In the genomic region with DNA sequence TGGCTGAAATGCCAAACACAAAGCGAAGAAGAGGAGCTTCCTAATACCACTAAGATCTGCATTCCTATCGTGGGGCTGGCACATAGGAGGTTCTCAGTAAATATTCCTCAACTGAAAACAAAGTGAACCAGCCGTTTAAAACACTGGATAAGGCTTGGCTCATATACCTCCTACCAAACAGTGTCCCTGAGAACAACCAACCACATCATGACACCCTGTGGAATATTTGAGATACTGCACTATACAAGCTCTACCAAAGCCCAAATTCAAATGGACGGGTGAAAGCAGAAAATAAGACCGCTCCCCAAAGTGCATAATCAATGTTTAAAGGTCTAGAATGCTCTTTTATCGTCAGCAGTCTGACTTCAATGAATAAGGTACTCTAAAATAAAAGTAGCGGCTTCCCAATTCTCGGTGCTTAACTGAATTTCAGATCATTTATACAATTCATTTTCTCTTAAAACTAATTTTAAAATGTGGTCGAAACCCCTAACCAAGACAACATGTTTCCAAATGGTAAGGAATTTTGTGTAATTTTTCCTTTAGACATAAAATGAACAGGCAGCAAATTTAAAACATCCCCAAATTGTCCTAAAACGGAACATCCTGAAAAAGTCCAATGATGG, we compare ENCODE assay signal across 8 cellular contexts.
DNase-seq lines count a peak whose midpoint lies in the region; ATAC-seq, FAIRE-seq and TF ChIP-seq lines count a peak whose summit lies in the region.

No MANE protein-coding gene starts in this region.

- ATAC-seq in HG02885 (IDR thresholded peaks at IDR 0.05; ENCODE audit: poor library complexity, unreplicated experiment) (no peak), GM19035 (IDR thresholded peaks at IDR 0.05; ENCODE audit: unreplicated experiment) (no peak)

- no peaks in the 10 kb centered on the region for H3K9me3 Mint-ChIP-seq in activated CD4-positive, alpha-beta T cell treated with anti-CD3 and anti-CD28 coated beads, Interleukin-2, amount 10 ng/mL, durations not matched to agents 24 days and 14 days

- no peak for FAIRE-seq in frontal cortex (lab: Jason Lieb, UNC)

- peak; percentile 41 to 90 for DNase-seq in HAP-1 (ENCODE audit: low spot score in 2 of 2)
- peak; percentile 47 for DNase-seq in SHP77 treated with DMSO at 0.1 percent for 48 hours (lab: John Stamatoyannopoulos, UW)
- DNase-seq in frontal cortex (ENCODE audit: low spot score in 2 of 2) = peak; percentile 1 to 16
- DNase-seq in sigmoid colon = no peak
- DNase-seq in activated CD4-positive, alpha-beta T cell treated with anti-CD3 and anti-CD28 coated beads, Interleukin-2, amount 10 ng/mL, durations not matched to agents 24 days and 14 days = no peak

- no peak overlapping the region for H3K27ac ChIP-seq in 22Rv1
- H3K27ac ChIP-seq in sigmoid colon = no peak overlapping the region

- H3K4me3 ChIP-seq in HAP-1 = no peak overlapping the region
- H3K4me3 ChIP-seq in sigmoid colon = no peak overlapping the region

- H3K27me3 Mint-ChIP-seq in activated CD4-positive, alpha-beta T cell treated with anti-CD3 and anti-CD28 coated beads, Interleukin-2, amount 10 ng/mL, durations not matched to agents 24 days and 14 days = peaks cover 1% of the 10 kb centered on the region

- H3K4me1 ChIP-seq in HAP-1 (peaks cover 9% of the 10 kb centered on the region), sigmoid colon (no peaks in the 10 kb centered on the region)

- H3K27me3 ChIP-seq in HAP-1 (ENCODE audit: low read depth) = no peaks in the 10 kb centered on the region
- H3K27me3 ChIP-seq in sigmoid colon = no peaks in the 10 kb centered on the region

- no peak overlapping the region for H3K27ac Mint-ChIP-seq in activated CD4-positive, alpha-beta T cell treated with anti-CD3 and anti-CD28 coated beads, Interleukin-2, amount 10 ng/mL, durations not matched to agents 24 days and 14 days

- WGBS in sigmoid colon, 2 donors = 47 to 59% methylated on average over 10 of the region's 10 CpGs

- in situ Hi-C loops in HAP-1 (cut with MboI; ENCODE audit: low sequenced_read_pairs) = loop anchor here (10.0 kb wide), 1 partner anchor 558 kb away; a partner anchor contains a TSS

- H3K4me1 Mint-ChIP-seq in activated CD4-positive, alpha-beta T cell treated with anti-CD3 and anti-CD28 coated beads, Interleukin-2, amount 10 ng/mL, durations not matched to agents 24 days and 14 days = no peaks in the 10 kb centered on the region

- H3K36me3 Mint-ChIP-seq in activated CD4-positive, alpha-beta T cell treated with anti-CD3 and anti-CD28 coated beads, Interleukin-2, amount 10 ng/mL, durations not matched to agents 24 days and 14 days (ENCODE audit: low read depth) = no peaks in the 10 kb centered on the region

- intact Hi-C loops in sigmoid colon (cut with DNase I) = loop anchor here (5.0 kb wide), 1 partner anchor 555 kb away; a partner anchor contains a TSS
- intact Hi-C loops in activated CD4-positive, alpha-beta T cell treated with anti-CD3 and anti-CD28 coated beads, Interleukin-2, amount 10 ng/mL, durations not matched to agents 24 days and 14 days (cut with micrococcal nuclease) = no loop called here

- H3K9me3 ChIP-seq in HAP-1 = no peaks in the 10 kb centered on the region
- peaks cover 0 to 6% (median 2%) of the 10 kb centered on the region in 4 donors for H3K9me3 ChIP-seq in sigmoid colon

- no peak for TF ChIP-seq EP300 in sigmoid colon (IDR thresholded peaks at IDR 0.05)

- H3K36me3 ChIP-seq in HAP-1 (replicated peaks) = no peaks in the 10 kb centered on the region
- H3K36me3 ChIP-seq in sigmoid colon = no peaks in the 10 kb centered on the region

- TF ChIP-seq CTCF in 22Rv1 (IDR thresholded peaks at IDR 0.05) (peak; percentile 72), sigmoid colon (IDR thresholded peaks at IDR 0.05) (peak in 3 of 4 experiments; percentile 28 to 43 (median 32))

- TF ChIP-seq POLR2A in sigmoid colon (IDR thresholded peaks at IDR 0.05) = no peak

- no peak overlapping the region for H3K4me3 Mint-ChIP-seq in activated CD4-positive, alpha-beta T cell treated with anti-CD3 and anti-CD28 coated beads, Interleukin-2, amount 10 ng/mL, durations not matched to agents 24 days and 14 days

Comparison
In these comparisons a context has a peak if more than half of its experiments do, and no peak if none do; other contexts are left out.
1. DNase-seq: peak in HAP-1 (2 of 2), SHP77 treated with DMSO at 0.1 percent for 48 hours (single experiment) and frontal cortex (2 of 2); none in sigmoid colon (single experiment) and activated CD4-positive, alpha-beta T cell treated with anti-CD3 and anti-CD28 coated beads, Interleukin-2, amount 10 ng/mL, durations not matched to agents 24 days and 14 days (single experiment).